In genomic region chr18:50969448-50969847, GRCh38 we compare ENCODE assay signal across 9 cellular contexts. TPM values are rescaled to one million over a fixed set of nuclear protein-coding genes. Genes with fewer than 3 reads are reported as not detected.
DNase-seq lines count a peak whose midpoint lies in the region; ATAC-seq and TF ChIP-seq lines count a peak whose summit lies in the region.
"Had no signal": no experiment of that assay in that cellular context is flagged by ENCODE, and none has a peak within 500 bp of the region (broad histone marks: within the 10 kb centered on the region; RNA-seq: fewer than 3 reads in every experiment).

No MANE protein-coding gene starts in this region.

- no peak overlapping the region for H2AFZ ChIP-seq in parathyroid adenoma

- H3K27ac ChIP-seq in coronary artery, result no peak overlapping the region
- peak overlapping the region; percentile 96 for H3K27ac ChIP-seq in parathyroid adenoma
- peak overlapping the region in 1 of 4 donors; percentile 98 for H3K27ac ChIP-seq in upper lobe of left lung

- peaks cover 20% of the 10 kb centered on the region for H3K79me2 ChIP-seq in parathyroid adenoma

- peak overlapping the region; percentile 73 for H3K4me2 ChIP-seq in parathyroid adenoma (ENCODE audit: low read length)

- 80 to 84% methylated on average over 5 of the region's 5 CpGs for WGBS in upper lobe of left lung, 2 donors

- H3K36me3 ChIP-seq in GM06990 (ENCODE audit: control insufficient read depth, insufficient read depth, low read length) (no peaks in the 10 kb centered on the region; the same call in 1 of the 2 replicates), parathyroid adenoma (ENCODE audit: control insufficient read depth, insufficient read depth, low read length) (no peaks in the 10 kb centered on the region), upper lobe of left lung (peaks cover 0 to under 1% (median 0%) of the 10 kb centered on the region in 4 donors)

- peaks cover 14% of the 10 kb centered on the region for H3K4me1 ChIP-seq in parathyroid adenoma
- peaks cover 12 to 21% (median 16%) of the 10 kb centered on the region in 4 donors for H3K4me1 ChIP-seq in upper lobe of left lung

- peak overlapping the region; percentile 75 for H3K4me3 ChIP-seq in GM06990 (replicated peaks; ENCODE audit: low read depth, low read length)
- H3K4me3 ChIP-seq in coronary artery, result peak overlapping the region; percentile 91
- H3K4me3 ChIP-seq in parathyroid adenoma (ENCODE audit: low read depth, low read length), result peak overlapping the region; percentile 69
- H3K4me3 ChIP-seq in upper lobe of left lung, result peak overlapping the region in 1 of 4 donors; percentile 82

- TF ChIP-seq CTCF in GM06990 (IDR thresholded peaks at IDR 0.05; ENCODE audit: insufficient read depth, low read length, poor library complexity, severe bottlenecking), result no peak
- no peak for TF ChIP-seq CTCF in coronary artery (IDR thresholded peaks at IDR 0.05)
- no peak for TF ChIP-seq CTCF in parathyroid adenoma (IDR thresholded peaks at IDR 0.05)
- TF ChIP-seq CTCF in upper lobe of left lung (IDR thresholded peaks at IDR 0.05), result no peak

- no peak for DNase-seq in GM06990 (ENCODE audit: extremely low read depth, insufficient read length)
- peak; percentile 62 for DNase-seq in NCI-H1105 (lab: John Stamatoyannopoulos, UW)
- no peak for DNase-seq in coronary artery (ENCODE audit: low spot score)
- no peak for DNase-seq in upper lobe of left lung
- DNase-seq in superior temporal gyrus (ENCODE audit: extremely low spot score), result no peak
- DNase-seq: NCI-H748 treated with DMSO at 0.1 percent for 48 hours had no signal

- H3K27me3 ChIP-seq in GM06990 (replicated peaks; ENCODE audit: control insufficient read depth, insufficient read depth, low read length), result no peaks in the 10 kb centered on the region
- H3K27me3 ChIP-seq in parathyroid adenoma (ENCODE audit: control insufficient read depth, insufficient read depth, low read length), result no peaks in the 10 kb centered on the region
- H3K27me3 ChIP-seq in upper lobe of left lung, result no peaks in the 10 kb centered on the region

- no peak for ATAC-seq in HG03565 (IDR thresholded peaks at IDR 0.05; ENCODE audit: unreplicated experiment)
- no peak for ATAC-seq in upper lobe of left lung (ENCODE audit: low FRiP score in 2 of 2)
- ATAC-seq: left cardiac atrium had no signal

- TF ChIP-seq EP300 in upper lobe of left lung (IDR thresholded peaks at IDR 0.05), result no peak

- H3K9me3 ChIP-seq in parathyroid adenoma (ENCODE audit: control insufficient read depth, low read length), result no peaks in the 10 kb centered on the region
- no peaks in the 10 kb centered on the region for H3K9me3 ChIP-seq in upper lobe of left lung

- no peak overlapping the region for H3K9ac ChIP-seq in parathyroid adenoma

- TF ChIP-seq POLR2A in upper lobe of left lung (IDR thresholded peaks at IDR 0.05), result no peak

RNA-seq across cellular contexts. Expression of gene ELAC1, which starts 1.6 kb away (rescaled TPM):
- total RNA-seq in upper lobe of left lung, result 10 to 100 TPM in 1 of 6 donors, 1 to 10 TPM in 5; 2.3 to 11.9 (median 9.3) TPM
